In genomic region chr15:33608714-33609113, GRCh38 we compare ENCODE assay signal across 14 cellular contexts.
DNase-seq lines count a peak whose midpoint lies in the region; ATAC-seq and TF ChIP-seq lines count a peak whose summit lies in the region.
"Had no signal": no experiment of that assay in that cellular context is flagged by ENCODE, and none has a peak within 500 bp of the region (broad histone marks: within the 10 kb centered on the region; RNA-seq: fewer than 3 reads in every experiment).

No MANE protein-coding gene starts in this region.

- peak; percentile 49 for TF ChIP-seq CTCF in SK-N-SH (IDR thresholded peaks at IDR 0.05)
- peak; percentile 27 for TF ChIP-seq CTCF in foreskin fibroblast (IDR thresholded peaks at IDR 0.05; ENCODE audit: low read depth, low read length)
- TF ChIP-seq CTCF in thoracic aorta (IDR thresholded peaks at IDR 0.05): peak; percentile 32

- H3K4me1 ChIP-seq in SK-N-SH (ENCODE audit: control insufficient read depth in 1 of 2, insufficient read depth in 2 of 2, low read depth in 1 of 2, low read length in 1 of 2): no peaks in the 10 kb centered on the region
- H3K4me1 ChIP-seq in thoracic aorta (ENCODE audit: control insufficient read depth in 1 of 2, low read depth in 2 of 2): no peaks in the 10 kb centered on the region
- H3K4me1 ChIP-seq: HAP-1 had no signal

- peak; percentile 38 for DNase-seq in NCI-H82 (lab: John Stamatoyannopoulos, UW)
- DNase-seq in NCI-H82 treated with DMSO at 0.1 percent for 48 hours (lab: John Stamatoyannopoulos, UW; ENCODE audit: unreplicated experiment): no peak
- DNase-seq in SK-N-SH: peak; percentile 15
- no peak for DNase-seq in foreskin fibroblast
- DNase-seq in thoracic aorta (ENCODE audit: low spot score): no peak
- DNase-seq in SKM-1 (lab: John Stamatoyannopoulos, UW; ENCODE audit: unreplicated experiment): no peak
- no peak for DNase-seq in Ammon's horn (ENCODE audit: low spot score)
- DNase-seq: activated naive CD8-positive, alpha-beta T cell treated with anti-CD3 and anti-CD28 coated beads, Interleukin-2, amount 50 U/mL, for 24 hours; immature natural killer cell; NCI-H526 treated with DMSO at 0.1 percent for 48 hours; stimulated activated naive CD4-positive, alpha-beta T cell treated with Interleukin-2 at 50 U/mL for 16 hours; T-helper 2 cell had no signal

- no peaks in the 10 kb centered on the region for H4K20me1 ChIP-seq in SK-N-SH (ENCODE audit: insufficient read depth)

- H3K9me2 ChIP-seq in SK-N-SH: no peaks in the 10 kb centered on the region

- H2AFZ ChIP-seq in SK-N-SH (ENCODE audit: low read depth): no peak overlapping the region

- ATAC-seq in thoracic aorta (ENCODE audit: insufficient number of reproducible peaks, low FRiP score, low read depth): no peak
- ATAC-seq in HG02798 (IDR thresholded peaks at IDR 0.05; ENCODE audit: poor library complexity, unreplicated experiment): no peak
- ATAC-seq: activated naive CD8-positive, alpha-beta T cell treated with anti-CD3 and anti-CD28 coated beads, Interleukin-2, amount 50 U/mL, for 24 hours had no signal

- WGBS in SK-N-SH (ENCODE audit: low lambda C conversion rate): 53% methylated on average over 7 of the region's 7 CpGs

- no peaks in the 10 kb centered on the region for H3K36me3 ChIP-seq in SK-N-SH (replicated peaks in 1 of 2; ENCODE audit: control insufficient read depth in 1 of 2, insufficient read depth in 2 of 2, low read length in 1 of 2)
- no peaks in the 10 kb centered on the region for H3K36me3 ChIP-seq in thoracic aorta
- H3K36me3 ChIP-seq: HAP-1 had no signal

- no peaks in the 10 kb centered on the region for H3K27me3 ChIP-seq in SK-N-SH (ENCODE audit: insufficient read depth)
- no peaks in the 10 kb centered on the region for H3K27me3 ChIP-seq in thoracic aorta (replicated peaks; ENCODE audit: insufficient read depth)

- H3K9me3 ChIP-seq in SK-N-SH: no peaks in the 10 kb centered on the region
- no peaks in the 10 kb centered on the region for H3K9me3 ChIP-seq in thoracic aorta
- H3K9me3 ChIP-seq: HAP-1 had no signal

- CTCF ChIA-PET in SK-N-SH (lab: Yijun Ruan, JAX): interaction anchor here (0.8 to 2.4 kb wide), 5 partner anchors 10 to 316 kb away, joined by 3 to 8 read pairs (median 6); no protein-coding TSS in a partner anchor

- TF ChIP-seq RAD21 in SK-N-SH (IDR thresholded peaks at IDR 0.05; ENCODE audit: low read length): peak; percentile 41; the same call in 1 of the 2 replicates

- H3K27ac ChIP-seq in SK-N-SH (ENCODE audit: low read depth in 2 of 2, low read length in 1 of 2) (no peak overlapping the region), thoracic aorta (no peak overlapping the region)

- no peaks in the 10 kb centered on the region for H3K79me2 ChIP-seq in SK-N-SH (ENCODE audit: insufficient read depth)

- H3K9ac ChIP-seq in SK-N-SH: no peak overlapping the region

- TF ChIP-seq EP300 in SK-N-SH (IDR thresholded peaks at IDR 0.05; ENCODE audit: borderline replicate concordance in 1 of 2, low read depth in 1 of 2, low read length in 1 of 2): no peak

- no peak overlapping the region for H3K4me2 ChIP-seq in SK-N-SH

- POLR2A ChIA-PET in SK-N-SH (lab: Yijun Ruan, JAX): no interaction called here

- H3K4me3 ChIP-seq in SK-N-SH (ENCODE audit: low read depth in 2 of 2, low read length in 1 of 2) (no peak overlapping the region), foreskin fibroblast (ENCODE audit: low read depth in 1 of 2, low read length in 2 of 2) (no peak overlapping the region), thoracic aorta (no peak overlapping the region)
- H3K4me3 ChIP-seq: HAP-1 had no signal

- no peaks in the 10 kb centered on the region for H3F3A ChIP-seq in SK-N-SH (replicated peaks; ENCODE audit: insufficient read depth)

TF ChIP-seq in SK-N-SH, 30 proteins besides CTCF, POLR2A, EP300 and RAD21:
- peak; percentile 49 for TF ChIP-seq SMC3 (IDR thresholded peaks at IDR 0.05; ENCODE audit: low read depth, low read length)
- TF ChIP-seq USF1 (IDR thresholded peaks at IDR 0.05; ENCODE audit: borderline replicate concordance, low read depth): no peak

Comparison
In these comparisons a context has a peak if more than half of its experiments do, and no peak if none do; other contexts are left out.
1. DNase-seq: peak in NCI-H82 (single experiment) and SK-N-SH (single experiment); none in NCI-H82 treated with DMSO at 0.1 percent for 48 hours (single experiment), foreskin fibroblast (0 of 2), thoracic aorta (single experiment), SKM-1 (single experiment) and Ammon's horn (single experiment).
2. Peak in every context shown above with its lines, with median percentiles within 50 percentile points of each other: CTCF ChIP-seq.